ENCODE assay signal across 38 cellular contexts in the genomic region with DNA sequence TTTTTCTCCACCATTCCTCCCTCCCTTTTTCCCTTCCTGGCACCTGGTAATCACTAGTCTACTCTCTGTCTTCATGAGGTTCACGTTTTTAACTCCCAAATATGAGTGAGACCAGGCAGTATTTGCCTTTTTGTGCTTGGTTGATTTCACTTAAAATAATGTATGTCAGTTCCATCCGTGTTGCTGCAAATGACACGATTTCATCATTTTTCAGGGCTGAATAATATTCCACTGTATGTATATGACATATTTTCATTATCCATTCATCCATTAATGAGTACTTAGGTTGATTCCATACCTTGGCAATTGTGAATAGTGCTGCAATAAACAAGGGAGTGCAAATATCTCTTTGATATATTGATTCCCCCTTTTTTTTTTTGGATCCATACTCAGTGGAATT. TPM values are rescaled to one million over a fixed set of nuclear protein-coding genes. Genes with fewer than 3 reads are reported as not detected.
"Had no signal": no experiment of that assay in that cellular context is flagged by ENCODE, and none has a peak within 500 bp of the region (broad histone marks: within the 10 kb centered on the region; RNA-seq: fewer than 3 reads in every experiment).

No MANE protein-coding gene starts in this region.

- DNase-seq: activated effector memory CD4-positive, alpha-beta T cell treated with anti-CD3 and anti-CD28 coated beads, Interleukin-2, amount 50 U/mL, for 16 hours; activated effector memory CD4-positive, alpha-beta T cell treated with Interleukin-2 at 50 U/mL for 16 hours; activated gamma-delta T cell; activated gamma-delta T cell treated with Interleukin-2 at 50 U/mL for 16 hours; activated naive CD4-positive, alpha-beta T cell; activated naive CD4-positive, alpha-beta T cell treated with anti-CD3 and anti-CD28 coated beads for 36 hours; activated naive CD4-positive, alpha-beta T cell treated with anti-CD3 and anti-CD28 coated beads, Interleukin-2, amount 10 ng/mL, durations not matched to agents 7 days and 5 days; activated naive CD4-positive, alpha-beta T cell treated with anti-CD3 and anti-CD28 coated beads, Interleukin-2, amount 50 U/mL, for 16 hours; activated naive CD4-positive, alpha-beta T cell treated with Interleukin-2 at 50 U/mL for 16 hours; activated naive CD8-positive, alpha-beta T cell treated with anti-CD3 and anti-CD28 coated beads for 36 hours; activated naive CD8-positive, alpha-beta T cell treated with anti-CD3 and anti-CD28 coated beads, Interleukin-2, amount 10 ng/mL, durations not matched to agents 7 days and 5 days; activated naive CD8-positive, alpha-beta T cell treated with anti-CD3 and anti-CD28 coated beads, Interleukin-2, amount 50 U/mL, for 24 hours; activated T-cell treated with anti-CD3 and anti-CD28 coated beads, Interleukin-2, amount 50 U/mL, for 4 hours; activated T-cell treated with anti-CD3 and anti-CD28 coated beads, Interleukin-2, amount 50 U/mL, for 48 hours; activated T-cell treated with anti-CD3 and anti-CD28 coated beads, Interleukin-2, amount 50 U/mL, for 72 hours; adrenal gland; amniotic stem cell; amygdala; anterior cingulate cortex; aorta; body of pancreas; brain microvascular endothelial cell; caudate nucleus; central memory CD4-positive, alpha-beta T cell; cerebellar nuclear complex had no signal

- H3K4me1 ChIP-seq: adrenal gland, ascending aorta, body of pancreas, breast epithelium had no signal

- H3K4me1 Mint-ChIP-seq: activated naive CD4-positive, alpha-beta T cell treated with anti-CD3 and anti-CD28 coated beads, Interleukin-2, amount 10 ng/mL, durations not matched to agents 7 days and 5 days; activated naive CD4-positive, alpha-beta T cell treated with anti-CD3 and anti-CD28 coated beads, Interleukin-2, amount 50 U/mL, for 24 hours; activated naive CD8-positive, alpha-beta T cell treated with anti-CD3 and anti-CD28 coated beads for 36 hours; activated naive CD8-positive, alpha-beta T cell treated with anti-CD3 and anti-CD28 coated beads, Interleukin-2, amount 10 ng/mL, durations not matched to agents 7 days and 5 days; activated naive CD8-positive, alpha-beta T cell treated with anti-CD3 and anti-CD28 coated beads, Interleukin-2, amount 50 U/mL, for 24 hours; activated T-helper 17 cell treated with anti-CD3 and anti-CD28 coated beads, Interleukin-2, amount 50 U/mL, for 72 hours; brain; central memory CD8-positive, alpha-beta T cell had no signal

- H3K36me3 Mint-ChIP-seq: activated naive CD4-positive, alpha-beta T cell treated with anti-CD3 and anti-CD28 coated beads, Interleukin-2, amount 10 ng/mL, durations not matched to agents 7 days and 5 days; activated naive CD4-positive, alpha-beta T cell treated with anti-CD3 and anti-CD28 coated beads, Interleukin-2, amount 50 U/mL, for 24 hours; activated naive CD8-positive, alpha-beta T cell; activated naive CD8-positive, alpha-beta T cell treated with anti-CD3 and anti-CD28 coated beads for 36 hours; activated naive CD8-positive, alpha-beta T cell treated with anti-CD3 and anti-CD28 coated beads, Interleukin-2, amount 10 ng/mL, durations not matched to agents 7 days and 5 days had no signal

- H3K27ac ChIP-seq: adrenal gland, ascending aorta, body of pancreas, brain microvascular endothelial cell, breast epithelium, cardiac muscle cell had no signal

- H3K27me3 Mint-ChIP-seq: activated naive CD4-positive, alpha-beta T cell treated with anti-CD3 and anti-CD28 coated beads, Interleukin-2, amount 10 ng/mL, durations not matched to agents 7 days and 5 days; activated naive CD4-positive, alpha-beta T cell treated with anti-CD3 and anti-CD28 coated beads, Interleukin-2, amount 50 U/mL, for 24 hours; activated naive CD8-positive, alpha-beta T cell; activated naive CD8-positive, alpha-beta T cell treated with anti-CD3 and anti-CD28 coated beads for 36 hours; activated naive CD8-positive, alpha-beta T cell treated with anti-CD3 and anti-CD28 coated beads, Interleukin-2, amount 10 ng/mL, durations not matched to agents 7 days and 5 days; activated naive CD8-positive, alpha-beta T cell treated with anti-CD3 and anti-CD28 coated beads, Interleukin-2, amount 50 U/mL, for 24 hours; activated T-helper 17 cell treated with anti-CD3 and anti-CD28 coated beads, Interleukin-2, amount 50 U/mL, for 72 hours; brain; central memory CD8-positive, alpha-beta T cell had no signal

- FAIRE-seq: astrocyte, bronchial epithelial cell had no signal

- H3K36me3 ChIP-seq: adrenal gland, ascending aorta, brain microvascular endothelial cell, breast epithelium, cardiac muscle cell had no signal

- ATAC-seq: activated naive CD4-positive, alpha-beta T cell treated with anti-CD3 and anti-CD28 coated beads, Interleukin-2, amount 50 U/mL, for 72 hours; activated naive CD8-positive, alpha-beta T cell treated with anti-CD3 and anti-CD28 coated beads, Interleukin-2, amount 50 U/mL, for 24 hours; activated T-cell treated with anti-CD3 and anti-CD28 coated beads, Interleukin-2, amount 50 U/mL, for 4 hours; activated T-cell treated with anti-CD3 and anti-CD28 coated beads, Interleukin-2, amount 50 U/mL, for 72 hours; activated T-helper 17 cell treated with anti-CD3 and anti-CD28 coated beads, Interleukin-2, amount 50 U/mL, for 72 hours; body of pancreas had no signal

- H3K27me3 ChIP-seq: adrenal gland, ascending aorta, body of pancreas, brain microvascular endothelial cell, breast epithelium, cardiac muscle cell had no signal

- H3K27ac Mint-ChIP-seq: activated naive CD4-positive, alpha-beta T cell treated with anti-CD3 and anti-CD28 coated beads for 36 hours; activated naive CD4-positive, alpha-beta T cell treated with anti-CD3 and anti-CD28 coated beads, Interleukin-2, amount 10 ng/mL, durations not matched to agents 7 days and 5 days; activated naive CD4-positive, alpha-beta T cell treated with anti-CD3 and anti-CD28 coated beads, Interleukin-2, amount 50 U/mL, for 24 hours; activated naive CD4-positive, alpha-beta T cell treated with anti-CD3 and anti-CD28 coated beads, Interleukin-2, amount 50 U/mL, for 72 hours; activated naive CD8-positive, alpha-beta T cell; activated naive CD8-positive, alpha-beta T cell treated with anti-CD3 and anti-CD28 coated beads for 36 hours; activated naive CD8-positive, alpha-beta T cell treated with anti-CD3 and anti-CD28 coated beads, Interleukin-2, amount 10 ng/mL, durations not matched to agents 7 days and 5 days; activated naive CD8-positive, alpha-beta T cell treated with anti-CD3 and anti-CD28 coated beads, Interleukin-2, amount 50 U/mL, for 24 hours; activated T-cell treated with anti-CD3 and anti-CD28 coated beads, Interleukin-2, amount 50 U/mL, for 72 hours; activated T-helper 1 cell treated with anti-CD3 and anti-CD28 coated beads, Interleukin-12 subunit alpha, Interleukin-12 subunit beta, Interleukin-2, Interleukin-4 antibody, amounts not matched to agents 30 ng/mL and 10 ng/mL and 1 ng/mL, durations not matched to agents 14 hours and 24 hours and 36 hours; activated T-helper 17 cell treated with anti-CD3 and anti-CD28 coated beads, Interleukin-2, amount 50 U/mL, for 72 hours; activated T-helper 2 cell treated with anti-CD3 and anti-CD28 coated beads, Interferon-gamma antibody, Interleukin-2, Interleukin-4, amounts not matched to agents 10 μg/mL and 5 μg/mL and 100 μg/mL, durations not matched to agents 14 hours and 24 hours and 36 hours; brain had no signal

- H3K9me3 ChIP-seq: adrenal gland, ascending aorta, body of pancreas had no signal

- H3K4me3 ChIP-seq: adrenal gland, ascending aorta, body of pancreas, breast epithelium, cardiac muscle cell had no signal

- H3K4me3 Mint-ChIP-seq: activated naive CD4-positive, alpha-beta T cell treated with anti-CD3 and anti-CD28 coated beads for 36 hours; activated naive CD4-positive, alpha-beta T cell treated with anti-CD3 and anti-CD28 coated beads, Interleukin-2, amount 10 ng/mL, durations not matched to agents 7 days and 5 days; activated naive CD4-positive, alpha-beta T cell treated with anti-CD3 and anti-CD28 coated beads, Interleukin-2, amount 50 U/mL, for 24 hours; activated naive CD8-positive, alpha-beta T cell; activated naive CD8-positive, alpha-beta T cell treated with anti-CD3 and anti-CD28 coated beads for 36 hours; activated naive CD8-positive, alpha-beta T cell treated with anti-CD3 and anti-CD28 coated beads, Interleukin-2, amount 10 ng/mL, durations not matched to agents 7 days and 5 days; activated naive CD8-positive, alpha-beta T cell treated with anti-CD3 and anti-CD28 coated beads, Interleukin-2, amount 50 U/mL, for 24 hours; activated T-cell treated with anti-CD3 and anti-CD28 coated beads, Interleukin-2, amount 50 U/mL, for 4 hours; activated T-cell treated with anti-CD3 and anti-CD28 coated beads, Interleukin-2, amount 50 U/mL, for 72 hours; activated T-helper 1 cell treated with anti-CD3 and anti-CD28 coated beads, Interleukin-12 subunit alpha, Interleukin-12 subunit beta, Interleukin-2, Interleukin-4 antibody, amounts not matched to agents 30 ng/mL and 10 ng/mL and 1 ng/mL, durations not matched to agents 14 hours and 24 hours and 36 hours; activated T-helper 17 cell treated with anti-CD3 and anti-CD28 coated beads, Interleukin-2, amount 50 U/mL, for 72 hours; brain; central memory CD8-positive, alpha-beta T cell had no signal

RNA-seq across cellular contexts. Expression of gene GALNT17, which starts 25.8 kb away (rescaled TPM):
- total RNA-seq: activated naive CD4-positive, alpha-beta T cell treated with anti-CD3 and anti-CD28 coated beads for 36 hours; activated naive CD4-positive, alpha-beta T cell treated with anti-CD3 and anti-CD28 coated beads, Interleukin-2, amount 50 U/mL, for 72 hours; activated naive CD8-positive, alpha-beta T cell treated with anti-CD3 and anti-CD28 coated beads for 36 hours; activated naive CD8-positive, alpha-beta T cell treated with anti-CD3 and anti-CD28 coated beads, Interleukin-2, amount 10 ng/mL, durations not matched to agents 7 days and 5 days; activated T-cell treated with anti-CD3 and anti-CD28 coated beads, Interleukin-2, amount 50 U/mL, for 72 hours; activated T-helper 1 cell treated with anti-CD3 and anti-CD28 coated beads, Interleukin-12 subunit alpha, Interleukin-12 subunit beta, Interleukin-2, Interleukin-4 antibody, amounts not matched to agents 30 ng/mL and 10 ng/mL and 1 ng/mL, durations not matched to agents 14 hours and 24 hours and 36 hours; activated T-helper 17 cell treated with anti-CD3 and anti-CD28 coated beads, Interleukin-2, amount 50 U/mL, for 72 hours; activated T-helper 2 cell treated with anti-CD3 and anti-CD28 coated beads, Interferon-gamma antibody, Interleukin-2, Interleukin-4, amounts not matched to agents 10 μg/mL and 5 μg/mL and 100 μg/mL, durations not matched to agents 14 hours and 24 hours and 36 hours; bronchial epithelial cell had no signal
